ENCODE assay signal across 22 cellular contexts in genomic region chr6:170441316-170441715, GRCh38.
DNase-seq lines count a peak whose midpoint lies in the region; ATAC-seq and TF ChIP-seq lines count a peak whose summit lies in the region.
"Had no signal": no experiment of that assay in that cellular context is flagged by ENCODE, and none has a peak within 500 bp of the region (broad histone marks: within the 10 kb centered on the region; RNA-seq: fewer than 3 reads in every experiment).

No MANE protein-coding gene starts in this region.

- H3K27me3 ChIP-seq in GM23248 (replicated peaks; ENCODE audit: insufficient read depth) = no peaks in the 10 kb centered on the region
- H3K27me3 ChIP-seq: ovary, Peyer's patch, upper lobe of right lung had no signal

- no peak overlapping the region for H2AFZ ChIP-seq in GM23248

- H4K20me1 ChIP-seq in GM23248 (ENCODE audit: insufficient read depth) = no peaks in the 10 kb centered on the region

- no peak overlapping the region for H3K4me3 Mint-ChIP-seq in brain
- no peak overlapping the region for H3K4me3 Mint-ChIP-seq in activated naive CD8-positive, alpha-beta T cell treated with anti-CD3 and anti-CD28 coated beads for 36 hours
- H3K4me3 Mint-ChIP-seq: activated naive CD4-positive, alpha-beta T cell treated with anti-CD3 and anti-CD28 coated beads for 36 hours; CD14-positive monocyte; naive thymus-derived CD8-positive, alpha-beta T cell had no signal

- H3K9me3 ChIP-seq in GM23248 (ENCODE audit: low read depth) = no peaks in the 10 kb centered on the region
- H3K9me3 ChIP-seq: ovary, Peyer's patch, upper lobe of right lung had no signal

- ATAC-seq in HG03442 (IDR thresholded peaks at IDR 0.05; ENCODE audit: unreplicated experiment) = no peak
- ATAC-seq: naive thymus-derived CD8-positive, alpha-beta T cell; upper lobe of right lung had no signal

- peaks cover 3 to 14% (median 8%) of the 10 kb centered on the region in 5 experiments for H3K9me3 Mint-ChIP-seq in brain
- H3K9me3 Mint-ChIP-seq in activated naive CD8-positive, alpha-beta T cell treated with anti-CD3 and anti-CD28 coated beads for 36 hours = peaks cover 4% of the 10 kb centered on the region

- peak overlapping the region in 4 of 5 experiments; percentile 34 to 97 (median 71) for H3K27ac Mint-ChIP-seq in brain
- H3K27ac Mint-ChIP-seq in activated naive CD8-positive, alpha-beta T cell treated with anti-CD3 and anti-CD28 coated beads for 36 hours = no peak overlapping the region
- H3K27ac Mint-ChIP-seq: activated naive CD4-positive, alpha-beta T cell treated with anti-CD3 and anti-CD28 coated beads for 36 hours; CD14-positive monocyte; naive thymus-derived CD8-positive, alpha-beta T cell had no signal

- in situ Hi-C loops in GM23248 (cut with MboI) = no loop called here

- no peaks in the 10 kb centered on the region for H3K79me2 ChIP-seq in GM23248 (ENCODE audit: insufficient read depth)

- no peaks in the 10 kb centered on the region for H3K9me2 ChIP-seq in GM23248 (ENCODE audit: insufficient read depth)

- H3K4me3 ChIP-seq in GM23248 = no peak overlapping the region
- H3K4me3 ChIP-seq: ovary, Peyer's patch, smooth muscle cell, upper lobe of right lung had no signal

- no peak overlapping the region for H3K27ac ChIP-seq in GM23248
- H3K27ac ChIP-seq: ovary, Peyer's patch, upper lobe of right lung had no signal

- peaks cover 6% of the 10 kb centered on the region for H3K4me1 ChIP-seq in GM23248 (ENCODE audit: insufficient read depth)

- DNase-seq in GM23248 = peak; percentile 59
- DNase-seq in foreskin melanocyte = peak; percentile 29
- peak; percentile 78 for DNase-seq in stromal cell of bone marrow (ENCODE audit: low read depth)
- no peak for DNase-seq in NCI-H187 (lab: John Stamatoyannopoulos, UW)
- DNase-seq in NCI-H226 = no peak
- DNase-seq in activated naive CD8-positive, alpha-beta T cell treated with anti-CD3 and anti-CD28 coated beads for 36 hours = no peak
- DNase-seq: activated CD4-positive, CD25-positive, alpha-beta regulatory T cell; activated naive CD4-positive, alpha-beta T cell treated with anti-CD3 and anti-CD28 coated beads for 36 hours; amygdala; midbrain; naive thymus-derived CD8-positive, alpha-beta T cell; NCI-H1105 treated with DMSO at 0.1 percent for 48 hours; NCI-H2029 treated with DMSO at 0.1 percent for 48 hours; ovary; Peyer's patch; SIG-M5; stimulated activated CD4-positive, alpha-beta T cell treated with anti-CD3 and anti-CD28 coated beads, Interleukin-1b, Interleukin-23, amount 100 ng/mL, for 48 hours; upper lobe of right lung had no signal

- H3K9ac ChIP-seq in GM23248 = no peak overlapping the region

- no peaks in the 10 kb centered on the region for H3K36me3 ChIP-seq in GM23248 (ENCODE audit: low read depth)
- H3K36me3 ChIP-seq: ovary, Peyer's patch, upper lobe of right lung had no signal

- TF ChIP-seq CTCF in brain (conservative IDR thresholded peaks at IDR 0.05) = no peak

- 0 out of 2 replicates have a peak, but pooled peaks cover 4% of the 10 kb centered on the region for H3F3A ChIP-seq in GM23248 (ENCODE audit: insufficient read depth)

- 57 to 78% methylated on average over 3 of the region's 3 CpGs for WGBS in GM23248 (ENCODE audit: low coverage in 1 of 2, low lambda C conversion rate in 2 of 2, missing lambda C conversion rate in 2 of 2), 2 experiments

- peaks cover 97% of the 10 kb centered on the region for H3K4me1 Mint-ChIP-seq in brain
- H3K4me1 Mint-ChIP-seq in activated naive CD8-positive, alpha-beta T cell treated with anti-CD3 and anti-CD28 coated beads for 36 hours = peaks cover 4% of the 10 kb centered on the region

- H3K36me3 Mint-ChIP-seq in brain = peaks cover 3% of the 10 kb centered on the region
- peaks cover 4% of the 10 kb centered on the region for H3K36me3 Mint-ChIP-seq in activated naive CD8-positive, alpha-beta T cell treated with anti-CD3 and anti-CD28 coated beads for 36 hours
- H3K36me3 Mint-ChIP-seq: CD14-positive monocyte had no signal

- H3K27me3 Mint-ChIP-seq in brain = peaks cover 6% of the 10 kb centered on the region
- H3K27me3 Mint-ChIP-seq in activated naive CD8-positive, alpha-beta T cell treated with anti-CD3 and anti-CD28 coated beads for 36 hours = no peaks in the 10 kb centered on the region

- H3K4me2 ChIP-seq in GM23248 (ENCODE audit: unreplicated experiment) = no peak overlapping the region
- H3K4me2 ChIP-seq: smooth muscle cell had no signal

Comparison
In these comparisons a context has a peak if more than half of its experiments do, and no peak if none do; other contexts are left out.
1. DNase-seq: peak in GM23248 (single experiment), foreskin melanocyte (single experiment) and stromal cell of bone marrow (single experiment); none in NCI-H187 (0 of 2), NCI-H226 (single experiment) and activated naive CD8-positive, alpha-beta T cell treated with anti-CD3 and anti-CD28 coated beads for 36 hours (single experiment).